ENCODE assay signal across 8 cellular contexts in genomic region chr16:66588981-66589713, GRCh38. TPM values are rescaled to one million over a fixed set of nuclear protein-coding genes. Genes with fewer than 3 reads are reported as not detected.
DNase-seq lines count a peak whose midpoint lies in the region.

No MANE protein-coding gene starts in this region.

- peak; percentile 51 to 86 (median 58) for DNase-seq in CD8-positive, alpha-beta memory T cell
- DNase-seq in H4 (ENCODE audit: low spot score) (peak; percentile 51), NT2/D1 (ENCODE audit: low read depth, low spot score) (peak; percentile 42), globus pallidus (ENCODE audit: low spot score) (peak; percentile 53), NCI-H2196 (lab: John Stamatoyannopoulos, UW; ENCODE audit: unreplicated experiment) (no peak), GM19238 (ENCODE audit: insufficient read length, low spot score) (no peak)
- peak; percentile 64 to 75 for DNase-seq in activated T-cell treated with anti-CD3 and anti-CD28 coated beads, Interleukin-2, amount 50 U/mL, for 48 hours
- DNase-seq in stimulated activated CD4-positive, alpha-beta T cell treated with anti-CD3 and anti-CD28 coated beads, Interleukin-12 subunit alpha, Interleukin-12 subunit beta, amount 100 ng/mL, for 48 hours (ENCODE audit: low read depth in 2 of 3, low spot score in 1 of 3), result peak; percentile 44 to 56 (median 50)

- no peaks in the 10 kb centered on the region for H3K36me3 ChIP-seq in CD8-positive, alpha-beta memory T cell (ENCODE audit: insufficient read depth, low read length)
- no peaks in the 10 kb centered on the region for H3K36me3 ChIP-seq in NT2/D1 (ENCODE audit: insufficient read depth, insufficient read length, low read length)

- peaks cover 17 to 21% (median 20%) of the 10 kb centered on the region in 3 donors for H3K4me1 Mint-ChIP-seq in CD8-positive, alpha-beta memory T cell

- H3K36me3 Mint-ChIP-seq in CD8-positive, alpha-beta memory T cell, result peaks cover 0 to 3% (median 0%) of the 10 kb centered on the region in 3 donors

- peak overlapping the region; percentile 45 to 92 (median 84) for H3K27ac Mint-ChIP-seq in CD8-positive, alpha-beta memory T cell

- POLR2A ChIA-PET in CD8-positive, alpha-beta memory T cell (lab: Charles Lee), result interaction anchor here (0.7 to 2.0 kb wide), 5 partner anchors 15 to 183 kb away, joined by 3 to 13 read pairs (median 4); partner anchors contain the start of gene CMTM3

- H3K9ac ChIP-seq in NT2/D1 (ENCODE audit: insufficient read length, low read depth), result no peak overlapping the region

- no peaks in the 10 kb centered on the region for H3K9me3 Mint-ChIP-seq in CD8-positive, alpha-beta memory T cell

- no peak overlapping the region for H3K27ac ChIP-seq in CD8-positive, alpha-beta memory T cell (ENCODE audit: low read depth, low read length)

- H3K4me1 ChIP-seq in CD8-positive, alpha-beta memory T cell (ENCODE audit: insufficient read depth, low read length), result peaks cover 20% of the 10 kb centered on the region
- peaks cover 6% of the 10 kb centered on the region for H3K4me1 ChIP-seq in NT2/D1 (ENCODE audit: insufficient read depth, insufficient read length)

- H3K27me3 Mint-ChIP-seq in CD8-positive, alpha-beta memory T cell, result peaks cover 0 to 3% of the 10 kb centered on the region in 2 donors

- H3K4me3 Mint-ChIP-seq in CD8-positive, alpha-beta memory T cell, result peak overlapping the region; percentile 51 to 87 (median 85)

- no peak overlapping the region for H3K4me3 ChIP-seq in CD8-positive, alpha-beta memory T cell (ENCODE audit: low read length)
- H3K4me3 ChIP-seq in NT2/D1 (ENCODE audit: insufficient read length, low read depth), result no peak overlapping the region

- no peaks in the 10 kb centered on the region for H3K9me3 ChIP-seq in CD8-positive, alpha-beta memory T cell (ENCODE audit: low read length)
- H3K9me3 ChIP-seq in NT2/D1 (ENCODE audit: insufficient read depth, low read length), result no peaks in the 10 kb centered on the region

- CTCF ChIA-PET in CD8-positive, alpha-beta memory T cell (lab: Charles Lee), result interaction anchor here (0.6 to 3.1 kb wide), 32 partner anchors 8 to 183 kb away, joined by 3 to 62 read pairs (median 6); partner anchors contain the start of genes CKLF, CMTM2 and CMTM3

- no peaks in the 10 kb centered on the region for H3K27me3 ChIP-seq in CD8-positive, alpha-beta memory T cell (ENCODE audit: insufficient read depth, low read length, poor library complexity, severe bottlenecking)
- no peaks in the 10 kb centered on the region for H3K27me3 ChIP-seq in NT2/D1 (ENCODE audit: insufficient read depth, insufficient read length)

RNA-seq across cellular contexts. Expression of gene CMTM2, which starts 9.9 kb away (rescaled TPM):
- under 1 TPM; 0.22 to 0.24 TPM for total RNA-seq in CD8-positive, alpha-beta memory T cell
- polyA plus RNA-seq in CD8-positive, alpha-beta memory T cell, result not detected
- not detected in 2 replicates for total RNA-seq in H4 (2014; rRNA removed; shearing (Covaris generic))

RNA-seq across cellular contexts. Expression of gene CMTM3, which starts 15.4 kb away (rescaled TPM):
- 10 to 100 TPM; 68.0 to 71.8 TPM for total RNA-seq in CD8-positive, alpha-beta memory T cell
- polyA plus RNA-seq in CD8-positive, alpha-beta memory T cell, result 131 TPM
- 20.0 and 29.8 TPM in 2 replicates for total RNA-seq in H4 (2014; rRNA removed; shearing (Covaris generic))

RNA-seq across cellular contexts. Expression of gene CMTM1, which starts 22.9 kb away (rescaled TPM):
- total RNA-seq in CD8-positive, alpha-beta memory T cell, result 1 to 10 TPM; 8.2 to 8.6 TPM
- 1.2 TPM for polyA plus RNA-seq in CD8-positive, alpha-beta memory T cell
- total RNA-seq in H4 (2014; rRNA removed; shearing (Covaris generic)), result 0.85 and 1.1 TPM in 2 replicates

RNA-seq across cellular contexts. Expression of gene CKLF, which starts 36.8 kb away (rescaled TPM):
- 100 to 1,000 TPM; 118 to 121 TPM for total RNA-seq in CD8-positive, alpha-beta memory T cell
- 265 TPM for polyA plus RNA-seq in CD8-positive, alpha-beta memory T cell
- total RNA-seq in H4 (2014; rRNA removed; shearing (Covaris generic)), result 158 and 163 TPM in 2 replicates

RNA-seq across cellular contexts. Expression of gene TK2, which starts 39.2 kb away (rescaled TPM):
- total RNA-seq in CD8-positive, alpha-beta memory T cell, result 1 to 10 TPM; 5.6 TPM
- 10.4 TPM for polyA plus RNA-seq in CD8-positive, alpha-beta memory T cell
- total RNA-seq in H4 (2014; rRNA removed; shearing (Covaris generic)), result 12.0 and 15.5 TPM in 2 replicates

Comparison
In these comparisons a context has a peak if more than half of its experiments do, and no peak if none do; other contexts are left out.
1. DNase-seq: peak in CD8-positive, alpha-beta memory T cell (5 of 5), H4 (single experiment), NT2/D1 (single experiment), activated T-cell treated with anti-CD3 and anti-CD28 coated beads, Interleukin-2, amount 50 U/mL, for 48 hours (2 of 2), globus pallidus (single experiment) and stimulated activated CD4-positive, alpha-beta T cell treated with anti-CD3 and anti-CD28 coated beads, Interleukin-12 subunit alpha, Interleukin-12 subunit beta, amount 100 ng/mL, for 48 hours (3 of 3); none in NCI-H2196 (single experiment) and GM19238 (single experiment).